24 cellular contexts compared by ENCODE assay signal in genomic region chr22:31723699-31724098, GRCh38.
"Had no signal": no experiment of that assay in that cellular context is flagged by ENCODE, and none has a peak within 500 bp of the region (broad histone marks: within the 10 kb centered on the region; RNA-seq: fewer than 3 reads in every experiment).

No MANE protein-coding gene starts in this region.

- H3K27ac Mint-ChIP-seq: natural killer cell; progenitor cell of endocrine pancreas; stimulated activated naive B cell treated with anti-CD40 and anti-IgM and Interleukin-4, amounts not matched to agents 10 μg/mL and 1 μg/mL and 100 μg/mL, for 72 hours; stimulated activated naive CD8-positive, alpha-beta T cell treated with anti-CD3 and anti-CD28 coated beads, Interleukin-15, Interleukin-2, amounts not matched to agents 100 ng/mL and 50 ng/mL, for 24 hours had no signal

- ATAC-seq: left colon; left ventricle myocardium superior; lower lobe of right lung; natural killer cell; pancreas; right lobe of liver; stimulated activated naive B cell treated with anti-CD40 and anti-IgM and Interleukin-4, amounts not matched to agents 10 μg/mL and 1 μg/mL and 100 μg/mL, for 72 hours; upper lobe of right lung had no signal

- H3K36me3 Mint-ChIP-seq: natural killer cell had no signal

- H3K4me3 ChIP-seq: lower lobe of right lung, pancreas, right lobe of liver, suprapubic skin, transverse colon, upper lobe of right lung, uterus had no signal

- H3K9me3 ChIP-seq: lower lobe of right lung, neutrophil, pancreas, right lobe of liver, suprapubic skin, transverse colon, upper lobe of right lung, uterus had no signal

- DNase-seq: cortex of kidney; effector CD4-positive, alpha-beta T cell; hypothalamus; immature natural killer cell; islet precursor cell; kidney glomerular epithelial cell; left colon; left ventricle myocardium superior; lower lobe of right lung; natural killer cell; pancreas; right lobe of liver; small intestine; stimulated activated CD4-positive, alpha-beta T cell treated with anti-CD3 and anti-CD28 coated beads, Interleukin-15, amount 100 ng/mL, for 24 hours; stimulated activated CD4-positive, alpha-beta T cell treated with anti-CD3 and anti-CD28 coated beads, Interleukin-2, amount 100 ng/mL, for 48 hours; stimulated activated naive B cell treated with anti-CD40 and anti-IgM and Interleukin-4, amounts not matched to agents 10 μg/mL and 1 μg/mL and 100 μg/mL, for 72 hours; transverse colon; upper lobe of right lung; uterus had no signal

- H3K4me1 ChIP-seq: lower lobe of right lung, pancreas, suprapubic skin, transverse colon, upper lobe of right lung, uterus had no signal

- H3K4me3 Mint-ChIP-seq: immature natural killer cell; natural killer cell; neural crest cell; stimulated activated naive B cell treated with anti-CD40 and anti-IgM and Interleukin-4, amounts not matched to agents 10 μg/mL and 1 μg/mL and 100 μg/mL, for 72 hours; stimulated activated naive CD8-positive, alpha-beta T cell treated with anti-CD3 and anti-CD28 coated beads, Interleukin-15, Interleukin-2, amounts not matched to agents 100 ng/mL and 50 ng/mL, for 24 hours had no signal

- H3K9me3 Mint-ChIP-seq: immature natural killer cell; natural killer cell; neural crest cell; stimulated activated naive B cell treated with anti-CD40 and anti-IgM and Interleukin-4, amounts not matched to agents 10 μg/mL and 1 μg/mL and 100 μg/mL, for 72 hours; stimulated activated naive CD8-positive, alpha-beta T cell treated with anti-CD3 and anti-CD28 coated beads, Interleukin-15, Interleukin-2, amounts not matched to agents 100 ng/mL and 50 ng/mL, for 24 hours had no signal

- H3K27me3 Mint-ChIP-seq: progenitor cell of endocrine pancreas; stimulated activated naive B cell treated with anti-CD40 and anti-IgM and Interleukin-4, amounts not matched to agents 10 μg/mL and 1 μg/mL and 100 μg/mL, for 72 hours; stimulated activated naive CD8-positive, alpha-beta T cell treated with anti-CD3 and anti-CD28 coated beads, Interleukin-15, Interleukin-2, amounts not matched to agents 100 ng/mL and 50 ng/mL, for 24 hours had no signal

- H3K27ac ChIP-seq: lower lobe of right lung, neutrophil, pancreas, right lobe of liver, suprapubic skin, transverse colon, upper lobe of right lung, uterus had no signal

- H3K27me3 ChIP-seq: neutrophil, pancreas, right lobe of liver, suprapubic skin, transverse colon, upper lobe of right lung, uterus had no signal

- H3K36me3 ChIP-seq: uterus had no signal

- H3K4me1 Mint-ChIP-seq: immature natural killer cell had no signal
